ENCODE assay signal across 19 cellular contexts in the genomic region with DNA sequence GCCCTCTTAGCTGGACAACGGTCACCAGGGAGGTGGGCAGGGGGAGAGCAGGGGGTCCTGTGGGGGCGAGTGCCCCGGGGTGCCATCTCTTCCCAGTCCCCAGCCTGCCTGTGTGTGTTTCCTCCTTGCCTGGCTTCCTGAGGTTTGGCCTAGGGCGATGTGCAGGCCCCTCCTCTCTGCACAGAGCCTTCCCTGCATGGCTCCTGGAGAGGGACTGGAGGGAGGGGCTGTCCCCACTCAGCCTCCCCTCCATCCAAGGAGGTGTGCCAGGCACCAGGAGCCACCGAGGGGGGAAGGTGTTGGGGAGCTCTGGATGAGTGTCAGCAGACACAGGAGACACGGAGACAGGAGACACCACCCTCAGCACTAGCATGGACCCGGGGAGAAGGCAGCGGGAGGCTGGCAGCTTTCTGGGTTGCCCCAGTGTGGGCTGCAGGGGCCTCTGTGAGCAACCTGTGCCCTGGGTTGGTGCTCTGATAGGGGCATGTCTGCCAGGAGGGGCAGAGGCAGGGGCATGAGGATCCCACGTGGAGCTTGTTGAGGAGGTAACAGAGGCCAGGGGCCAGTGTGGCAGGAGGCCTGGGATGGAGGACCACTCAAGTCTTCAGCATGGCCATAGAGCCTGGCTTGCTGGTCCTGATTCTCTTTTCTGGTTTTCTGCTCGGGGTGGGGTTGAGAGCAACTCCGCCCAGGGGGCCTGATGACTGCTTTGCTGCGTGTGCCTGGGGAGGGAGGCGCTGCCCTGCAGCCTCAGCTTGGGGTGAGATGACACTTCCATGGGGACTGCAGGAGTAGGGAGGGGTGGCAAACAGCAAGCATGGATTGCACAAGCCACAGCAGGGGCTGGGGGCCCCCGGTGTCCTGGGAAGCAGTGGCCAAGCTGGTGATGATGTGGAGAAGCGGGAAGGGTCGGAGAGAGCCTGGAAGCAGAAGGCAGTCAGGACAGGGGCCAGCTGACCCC.
"Had no signal": no experiment of that assay in that cellular context is flagged by ENCODE, and none has a peak within 500 bp of the region (broad histone marks: within the 10 kb centered on the region; RNA-seq: fewer than 3 reads in every experiment).

No MANE protein-coding gene starts in this region.

- H3K4me1 Mint-ChIP-seq: stimulated activated effector memory CD8-positive, alpha-beta T cell treated with anti-CD3 and anti-CD28 coated beads, Interleukin-12 subunit alpha, Interleukin-12 subunit beta, amount 100 ng/mL, for 72 hours had no signal

- H3K9me3 ChIP-seq: adrenal gland, esophagus squamous epithelium, pancreas, tibial artery had no signal

- H3K27ac ChIP-seq: esophagus squamous epithelium, pancreas, tibial artery, VCaP had no signal

- H3K27me3 ChIP-seq: adrenal gland, esophagus squamous epithelium, pancreas, tibial artery had no signal

- H3K9me3 Mint-ChIP-seq: mesothelial cell of epicardium; nephron progenitor cell; stimulated activated effector memory CD8-positive, alpha-beta T cell treated with anti-CD3 and anti-CD28 coated beads, Interleukin-12 subunit alpha, Interleukin-12 subunit beta, amount 100 ng/mL, for 72 hours; T-helper 2 cell treated with Interferon-gamma antibody and Interleukin-4, amounts not matched to agents 5 μg/mL and 100 μg/mL, for 36 hours had no signal

- H3K36me3 ChIP-seq: adrenal gland, esophagus squamous epithelium, pancreas, tibial artery had no signal

- H3K4me1 ChIP-seq: pancreas had no signal

- H3K4me3 Mint-ChIP-seq: mesothelial cell of epicardium; nephron progenitor cell; stimulated activated effector memory CD8-positive, alpha-beta T cell treated with anti-CD3 and anti-CD28 coated beads, Interleukin-12 subunit alpha, Interleukin-12 subunit beta, amount 100 ng/mL, for 72 hours; T-helper 2 cell treated with Interferon-gamma antibody and Interleukin-4, amounts not matched to agents 5 μg/mL and 100 μg/mL, for 36 hours had no signal

- H3K4me3 ChIP-seq: adrenal gland, coronary artery, esophagus squamous epithelium, pancreas, tibial artery had no signal

- ATAC-seq: pancreas; stimulated activated effector memory CD8-positive, alpha-beta T cell treated with anti-CD3 and anti-CD28 coated beads, Interleukin-12 subunit alpha, Interleukin-12 subunit beta, amount 100 ng/mL, for 72 hours had no signal

- H3K36me3 Mint-ChIP-seq: mesothelial cell of epicardium; stimulated activated effector memory CD8-positive, alpha-beta T cell treated with anti-CD3 and anti-CD28 coated beads, Interleukin-12 subunit alpha, Interleukin-12 subunit beta, amount 100 ng/mL, for 72 hours had no signal

- DNase-seq: activated CD4-positive, alpha-beta T cell treated with anti-CD3 and anti-CD28 coated beads for 1 hour; activated CD4-positive, alpha-beta T cell treated with anti-CD3 and anti-CD28 coated beads, Interleukin-2, amount 50 U/mL, for 4 hours; activated naive CD4-positive, alpha-beta T cell treated with anti-CD3 and anti-CD28 coated beads, Interleukin-2, amount 50 U/mL, for 16 hours; activated T-cell treated with anti-CD3 and anti-CD28 coated beads for 4 hours; adrenal gland; effector CD4-positive, alpha-beta T cell; esophagus squamous epithelium; hippocampal formation; kidney; nephron progenitor cell; stimulated activated CD4-positive, alpha-beta T cell treated with anti-CD3 and anti-CD28 coated beads, Interleukin-12 subunit alpha, Interleukin-12 subunit beta, amount 100 ng/mL, for 4 hours; stimulated activated CD4-positive, alpha-beta T cell treated with anti-CD3 and anti-CD28 coated beads, Interleukin-2, amount 100 ng/mL, for 24 hours; tibial artery had no signal

- H3K27ac Mint-ChIP-seq: mesothelial cell of epicardium; nephron progenitor cell; stimulated activated effector memory CD8-positive, alpha-beta T cell treated with anti-CD3 and anti-CD28 coated beads, Interleukin-12 subunit alpha, Interleukin-12 subunit beta, amount 100 ng/mL, for 72 hours; T-helper 2 cell treated with Interferon-gamma antibody and Interleukin-4, amounts not matched to agents 5 μg/mL and 100 μg/mL, for 36 hours had no signal
